In genomic region chr19:4196587-4197148, GRCh38 we compare ENCODE assay signal across 28 cellular contexts. TPM values are rescaled to one million over a fixed set of nuclear protein-coding genes. Genes with fewer than 3 reads are reported as not detected.
A peak's percentile ranks its signal among the peaks of the same experiment; 100 is the strongest.
DNase-seq lines count a peak whose midpoint lies in the region; ATAC-seq lines count a peak whose summit lies in the region.
"Had no signal": no experiment of that assay in that cellular context is flagged by ENCODE, and none has a peak within 500 bp of the region (broad histone marks: within the 10 kb centered on the region; RNA-seq: fewer than 3 reads in every experiment).

No MANE protein-coding gene starts in this region.

- peaks cover 27% of the 10 kb centered on the region for H3K27me3 Mint-ChIP-seq in activated CD4-positive, alpha-beta T cell treated with anti-CD3 and anti-CD28 coated beads, Interleukin-2, amount 10 ng/mL, durations not matched to agents 24 days and 14 days
- H3K27me3 Mint-ChIP-seq in activated CD4-positive, alpha-beta T cell treated with anti-CD3 and anti-CD28 coated beads for 36 hours, result peaks cover 43% of the 10 kb centered on the region
- H3K27me3 Mint-ChIP-seq in memory B cell, result peaks cover 39% of the 10 kb centered on the region
- peaks cover 60 to 84% of the 10 kb centered on the region in 2 donors for H3K27me3 Mint-ChIP-seq in stimulated activated naive B cell treated with anti-CD40 and anti-IgM and Interleukin-4, amounts not matched to agents 10 μg/mL and 1 μg/mL and 100 μg/mL, for 72 hours

- DNase-seq in activated CD4-positive, alpha-beta T cell treated with anti-CD3 and anti-CD28 coated beads, Interleukin-2, amount 10 ng/mL, durations not matched to agents 24 days and 14 days, result no peak
- DNase-seq in activated CD4-positive, alpha-beta T cell treated with anti-CD3 and anti-CD28 coated beads for 36 hours, result no peak
- DNase-seq in memory B cell (ENCODE audit: low spot score in 2 of 2) (no peak), sciatic nerve (ENCODE audit: low spot score) (no peak)
- DNase-seq in stimulated activated naive B cell treated with anti-CD40 and anti-IgM and Interleukin-4, amounts not matched to agents 10 μg/mL and 1 μg/mL and 100 μg/mL, for 72 hours, result no peak
- DNase-seq: 8988T; activated CD4-positive, alpha-beta T cell treated with anti-CD3 and anti-CD28 coated beads for 4 hours; activated naive CD4-positive, alpha-beta T cell treated with anti-CD3 and anti-CD28 coated beads, Interleukin-2, amount 10 ng/mL, durations not matched to agents 7 days and 5 days; adrenal gland; body of pancreas; C1 segment of cervical spinal cord; esophagus squamous epithelium; foreskin keratinocyte; heart left ventricle; left ventricle myocardium inferior; NCI-H1436 treated with DMSO at 0.1 percent for 48 hours; NCI-H226; NCI-H69; nucleus accumbens; Right ventricle myocardium superior; stimulated activated CD4-positive, alpha-beta T cell treated with anti-CD3 and anti-CD28 coated beads, Interleukin-15, amount 100 ng/mL, for 24 hours; stimulated activated naive CD4-positive, alpha-beta T cell; T-helper 17 cell; upper lobe of right lung had no signal

- POLR2A ChIA-PET in activated CD4-positive, alpha-beta T cell treated with anti-CD3 and anti-CD28 coated beads for 36 hours (lab: Charles Lee), result no interaction called here

- no peak for ATAC-seq in activated CD4-positive, alpha-beta T cell treated with anti-CD3 and anti-CD28 coated beads for 36 hours
- ATAC-seq in memory B cell (ENCODE audit: low read depth) (no peak), sciatic nerve (no peak), HG03571 (IDR thresholded peaks at IDR 0.05; ENCODE audit: unreplicated experiment) (no peak)
- ATAC-seq in stimulated activated naive B cell treated with anti-CD40 and anti-IgM and Interleukin-4, amounts not matched to agents 10 μg/mL and 1 μg/mL and 100 μg/mL, for 72 hours (replicated peaks), result no peak
- ATAC-seq: activated T-helper 17 cell treated with anti-CD3 and anti-CD28 coated beads, Interleukin-2, amount 50 U/mL, for 72 hours; body of pancreas; foreskin keratinocyte; heart left ventricle; T-helper 17 cell; upper lobe of right lung had no signal

- H3K36me3 Mint-ChIP-seq in activated CD4-positive, alpha-beta T cell treated with anti-CD3 and anti-CD28 coated beads, Interleukin-2, amount 10 ng/mL, durations not matched to agents 24 days and 14 days (ENCODE audit: low read depth), result peaks cover 8% of the 10 kb centered on the region
- no peaks in the 10 kb centered on the region for H3K36me3 Mint-ChIP-seq in activated CD4-positive, alpha-beta T cell treated with anti-CD3 and anti-CD28 coated beads for 36 hours (ENCODE audit: low read depth)
- H3K36me3 Mint-ChIP-seq in memory B cell, result peaks cover 8% of the 10 kb centered on the region
- peaks cover 10 to 14% of the 10 kb centered on the region in 2 donors for H3K36me3 Mint-ChIP-seq in stimulated activated naive B cell treated with anti-CD40 and anti-IgM and Interleukin-4, amounts not matched to agents 10 μg/mL and 1 μg/mL and 100 μg/mL, for 72 hours

- H3K4me1 Mint-ChIP-seq in activated CD4-positive, alpha-beta T cell treated with anti-CD3 and anti-CD28 coated beads, Interleukin-2, amount 10 ng/mL, durations not matched to agents 24 days and 14 days, result peaks cover 8% of the 10 kb centered on the region
- H3K4me1 Mint-ChIP-seq in activated CD4-positive, alpha-beta T cell treated with anti-CD3 and anti-CD28 coated beads for 36 hours, result peaks cover 8% of the 10 kb centered on the region
- H3K4me1 Mint-ChIP-seq in memory B cell, result peaks cover 9% of the 10 kb centered on the region
- peaks cover 9 to 12% of the 10 kb centered on the region in 2 donors for H3K4me1 Mint-ChIP-seq in stimulated activated naive B cell treated with anti-CD40 and anti-IgM and Interleukin-4, amounts not matched to agents 10 μg/mL and 1 μg/mL and 100 μg/mL, for 72 hours

- intact Hi-C loops in activated CD4-positive, alpha-beta T cell treated with anti-CD3 and anti-CD28 coated beads, Interleukin-2, amount 10 ng/mL, durations not matched to agents 24 days and 14 days (cut with micrococcal nuclease), result no loop called here
- intact Hi-C loops in activated CD4-positive, alpha-beta T cell treated with anti-CD3 and anti-CD28 coated beads for 36 hours (cut with DNase I, micrococcal nuclease), result no loop called here
- intact Hi-C loops in sciatic nerve (cut with DNase I), result no loop called here

- CTCF ChIA-PET in activated CD4-positive, alpha-beta T cell treated with anti-CD3 and anti-CD28 coated beads for 36 hours (lab: Charles Lee), result no interaction called here

- H3K4me3 Mint-ChIP-seq in activated CD4-positive, alpha-beta T cell treated with anti-CD3 and anti-CD28 coated beads, Interleukin-2, amount 10 ng/mL, durations not matched to agents 24 days and 14 days, result no peak overlapping the region
- H3K4me3 Mint-ChIP-seq in activated CD4-positive, alpha-beta T cell treated with anti-CD3 and anti-CD28 coated beads for 36 hours, result no peak overlapping the region
- H3K4me3 Mint-ChIP-seq in memory B cell, result no peak overlapping the region
- H3K4me3 Mint-ChIP-seq in stimulated activated naive B cell treated with anti-CD40 and anti-IgM and Interleukin-4, amounts not matched to agents 10 μg/mL and 1 μg/mL and 100 μg/mL, for 72 hours, result peak overlapping the region; percentile 29 to 73
- H3K4me3 Mint-ChIP-seq: activated naive CD4-positive, alpha-beta T cell treated with anti-CD3 and anti-CD28 coated beads, Interleukin-2, amount 10 ng/mL, durations not matched to agents 7 days and 5 days; activated T-helper 17 cell treated with anti-CD3 and anti-CD28 coated beads, Interleukin-2, amount 50 U/mL, for 72 hours had no signal

- H3K9me3 Mint-ChIP-seq in activated CD4-positive, alpha-beta T cell treated with anti-CD3 and anti-CD28 coated beads, Interleukin-2, amount 10 ng/mL, durations not matched to agents 24 days and 14 days, result peaks cover 11% of the 10 kb centered on the region
- H3K9me3 Mint-ChIP-seq in activated CD4-positive, alpha-beta T cell treated with anti-CD3 and anti-CD28 coated beads for 36 hours (ENCODE audit: low read depth), result peaks cover 9% of the 10 kb centered on the region
- peaks cover 15% of the 10 kb centered on the region for H3K9me3 Mint-ChIP-seq in memory B cell
- peaks cover 11 to 12% of the 10 kb centered on the region in 2 donors for H3K9me3 Mint-ChIP-seq in stimulated activated naive B cell treated with anti-CD40 and anti-IgM and Interleukin-4, amounts not matched to agents 10 μg/mL and 1 μg/mL and 100 μg/mL, for 72 hours
- H3K9me3 Mint-ChIP-seq: activated T-helper 17 cell treated with anti-CD3 and anti-CD28 coated beads, Interleukin-2, amount 50 U/mL, for 72 hours had no signal

- H3K27ac Mint-ChIP-seq in activated CD4-positive, alpha-beta T cell treated with anti-CD3 and anti-CD28 coated beads, Interleukin-2, amount 10 ng/mL, durations not matched to agents 24 days and 14 days, result peak overlapping the region; percentile 2
- no peak overlapping the region for H3K27ac Mint-ChIP-seq in activated CD4-positive, alpha-beta T cell treated with anti-CD3 and anti-CD28 coated beads for 36 hours
- peak overlapping the region; percentile 88 for H3K27ac Mint-ChIP-seq in memory B cell
- H3K27ac Mint-ChIP-seq in stimulated activated naive B cell treated with anti-CD40 and anti-IgM and Interleukin-4, amounts not matched to agents 10 μg/mL and 1 μg/mL and 100 μg/mL, for 72 hours, result peak overlapping the region; percentile 72
- H3K27ac Mint-ChIP-seq: activated T-helper 17 cell treated with anti-CD3 and anti-CD28 coated beads, Interleukin-2, amount 50 U/mL, for 72 hours; T-helper 17 cell had no signal

RNA-seq across cellular contexts. Expression of gene ANKRD24, which starts 14.2 kb away (rescaled TPM):
- 0.50 and 0.72 TPM in 2 replicates for total RNA-seq in activated CD4-positive, alpha-beta T cell treated with anti-CD3 and anti-CD28 coated beads, Interleukin-2, amount 10 ng/mL, durations not matched to agents 24 days and 14 days
- total RNA-seq in activated CD4-positive, alpha-beta T cell treated with anti-CD3 and anti-CD28 coated beads for 36 hours, result 1 to 10 TPM; 1.1 to 1.3 TPM
- total RNA-seq in sciatic nerve, result 1.3 TPM

RNA-seq across cellular contexts. Expression of gene SIRT6, which starts 14.3 kb away (rescaled TPM):
- total RNA-seq in activated CD4-positive, alpha-beta T cell treated with anti-CD3 and anti-CD28 coated beads, Interleukin-2, amount 10 ng/mL, durations not matched to agents 24 days and 14 days, result 39.8 and 48.0 TPM in 2 replicates
- total RNA-seq in activated CD4-positive, alpha-beta T cell treated with anti-CD3 and anti-CD28 coated beads for 36 hours, result 10 to 100 TPM; 26.2 to 29.4 TPM
- total RNA-seq in sciatic nerve, result 19.0 TPM

RNA-seq across cellular contexts. Expression of gene EBI3, which starts 32.7 kb away (rescaled TPM):
- 44.0 and 45.0 TPM in 2 replicates for total RNA-seq in activated CD4-positive, alpha-beta T cell treated with anti-CD3 and anti-CD28 coated beads, Interleukin-2, amount 10 ng/mL, durations not matched to agents 24 days and 14 days
- 10 to 100 TPM; 14.5 to 16.8 TPM for total RNA-seq in activated CD4-positive, alpha-beta T cell treated with anti-CD3 and anti-CD28 coated beads for 36 hours
- 3.0 TPM for total RNA-seq in sciatic nerve
- total RNA-seq: foreskin keratinocyte, T-helper 17 cell had no signal

RNA-seq across cellular contexts. Expression of gene CREB3L3, which starts 43.2 kb away (rescaled TPM):
- total RNA-seq in activated CD4-positive, alpha-beta T cell treated with anti-CD3 and anti-CD28 coated beads, Interleukin-2, amount 10 ng/mL, durations not matched to agents 24 days and 14 days, result 0.12 TPM in 1 of 2 replicates, not detected in the other
- total RNA-seq in activated CD4-positive, alpha-beta T cell treated with anti-CD3 and anti-CD28 coated beads for 36 hours, result not detected
- not detected for total RNA-seq in sciatic nerve
- total RNA-seq: dermis microvascular lymphatic vessel endothelial cell, esophagus squamous epithelium, foreskin keratinocyte, heart left ventricle, left ventricle myocardium inferior, LHCN-M2, Right ventricle myocardium superior, upper lobe of right lung had no signal

RNA-seq across cellular contexts. Expression of gene YJU2, which starts 50.2 kb away (rescaled TPM):
- 35.5 and 38.2 TPM in 2 replicates for total RNA-seq in activated CD4-positive, alpha-beta T cell treated with anti-CD3 and anti-CD28 coated beads, Interleukin-2, amount 10 ng/mL, durations not matched to agents 24 days and 14 days
- 10 to 100 TPM; 29.8 to 34.8 TPM for total RNA-seq in activated CD4-positive, alpha-beta T cell treated with anti-CD3 and anti-CD28 coated beads for 36 hours
- 17.3 TPM for total RNA-seq in sciatic nerve

Comparison
In these comparisons a context has a peak if more than half of its experiments do, and no peak if none do; other contexts are left out.
1. H3K4me3 Mint-ChIP-seq: peak in stimulated activated naive B cell treated with anti-CD40 and anti-IgM and Interleukin-4, amounts not matched to agents 10 μg/mL and 1 μg/mL and 100 μg/mL, for 72 hours (2 of 2); none in activated CD4-positive, alpha-beta T cell treated with anti-CD3 and anti-CD28 coated beads, Interleukin-2, amount 10 ng/mL, durations not matched to agents 24 days and 14 days (single experiment), activated CD4-positive, alpha-beta T cell treated with anti-CD3 and anti-CD28 coated beads for 36 hours (single experiment) and memory B cell (single experiment).